ENCODE assay signal across 20 cellular contexts in genomic region chr2:75594599-75594998, GRCh38. TPM values are rescaled to one million over a fixed set of nuclear protein-coding genes. Genes with fewer than 3 reads are reported as not detected.
"Had no signal": no experiment of that assay in that cellular context is flagged by ENCODE, and none has a peak within 500 bp of the region (broad histone marks: within the 10 kb centered on the region; RNA-seq: fewer than 3 reads in every experiment).

No MANE protein-coding gene starts in this region.

- FAIRE-seq: keratinocyte had no signal

- H3K9me3 ChIP-seq: adrenal gland, testis had no signal

- DNase-seq: activated CD4-positive, alpha-beta T cell treated with anti-CD3 and anti-CD28 coated beads, Interleukin-2, amount 50 U/mL, for 48 hours; activated gamma-delta T cell; adrenal gland; foreskin melanocyte; glutamatergic neuron; hypothalamus; occipital lobe; stimulated activated CD4-positive, alpha-beta T cell treated with anti-CD3 and anti-CD28 coated beads, Interleukin-4, amount 100 ng/mL, for 4 hours; testis had no signal

- H3K4me1 Mint-ChIP-seq: stimulated activated memory B cell treated with anti-CD40 and anti-IgM and Interleukin-4, amounts not matched to agents 10 μg/mL and 1 μg/mL and 100 μg/mL, for 72 hours had no signal

- H3K9me3 Mint-ChIP-seq: activated naive CD4-positive, alpha-beta T cell treated with anti-CD3 and anti-CD28 coated beads, Interleukin-2, amount 50 U/mL, for 72 hours; T-helper 1 cell treated with Interleukin-12 subunit alpha and Interleukin-12 subunit beta and Interleukin-4 antibody, amounts not matched to agents 30 μg/mL and 1 μg/mL, for 36 hours; type B pancreatic cell had no signal

- H3K36me3 Mint-ChIP-seq: activated naive CD4-positive, alpha-beta T cell treated with anti-CD3 and anti-CD28 coated beads, Interleukin-2, amount 50 U/mL, for 72 hours; stimulated activated memory B cell treated with anti-CD40 and anti-IgM and Interleukin-4, amounts not matched to agents 10 μg/mL and 1 μg/mL and 100 μg/mL, for 72 hours; type B pancreatic cell had no signal

- H3K36me3 ChIP-seq: adrenal gland, cardiac muscle cell had no signal

- H3K27ac ChIP-seq: adrenal gland, cardiac muscle cell, skin epidermis, testis, VCaP had no signal

- H3K4me1 ChIP-seq: testis had no signal

- H3K4me3 ChIP-seq: adrenal gland, cardiac muscle cell, lung, skin epidermis, testis had no signal

- H3K4me3 Mint-ChIP-seq: stimulated activated memory B cell treated with anti-CD40 and anti-IgM and Interleukin-4, amounts not matched to agents 10 μg/mL and 1 μg/mL and 100 μg/mL, for 72 hours; T-helper 1 cell treated with Interleukin-12 subunit alpha and Interleukin-12 subunit beta and Interleukin-4 antibody, amounts not matched to agents 30 μg/mL and 1 μg/mL, for 36 hours; type B pancreatic cell had no signal

- H3K27me3 ChIP-seq: adrenal gland, cardiac muscle cell, testis had no signal

- H3K27me3 Mint-ChIP-seq: progenitor cell of endocrine pancreas had no signal

- ATAC-seq: activated naive CD4-positive, alpha-beta T cell treated with anti-CD3 and anti-CD28 coated beads, Interleukin-2, amount 50 U/mL, for 72 hours; stimulated activated memory B cell treated with anti-CD40 and anti-IgM and Interleukin-4, amounts not matched to agents 10 μg/mL and 1 μg/mL and 100 μg/mL, for 72 hours had no signal

- H3K27ac Mint-ChIP-seq: activated naive CD4-positive, alpha-beta T cell treated with anti-CD3 and anti-CD28 coated beads, Interleukin-2, amount 50 U/mL, for 72 hours; progenitor cell of endocrine pancreas; stimulated activated memory B cell treated with anti-CD40 and anti-IgM and Interleukin-4, amounts not matched to agents 10 μg/mL and 1 μg/mL and 100 μg/mL, for 72 hours; T-helper 1 cell treated with Interleukin-12 subunit alpha and Interleukin-12 subunit beta and Interleukin-4 antibody, amounts not matched to agents 30 μg/mL and 1 μg/mL, for 36 hours; type B pancreatic cell had no signal

RNA-seq across cellular contexts. Expression of gene EVA1A, which starts 33.9 kb away (rescaled TPM):
- polyA plus RNA-seq: neural cell had no signal
